In genomic region chr3:46825450-46825849, GRCh38 we compare ENCODE assay signal across 16 cellular contexts. TPM values are rescaled to one million over a fixed set of nuclear protein-coding genes. Genes with fewer than 3 reads are reported as not detected.
DNase-seq lines count a peak whose midpoint lies in the region; ATAC-seq and TF ChIP-seq lines count a peak whose summit lies in the region.
"Had no signal": no experiment of that assay in that cellular context is flagged by ENCODE, and none has a peak within 500 bp of the region (broad histone marks: within the 10 kb centered on the region; RNA-seq: fewer than 3 reads in every experiment).

No MANE protein-coding gene starts in this region.

- no peak overlapping the region for H2BK5ac ChIP-seq in mesenchymal stem cell (ENCODE audit: low read depth, low read length, poor library complexity, severe bottlenecking)

- H3K4me1 ChIP-seq in mesenchymal stem cell (ENCODE audit: control insufficient read depth, insufficient read depth, low read depth, low read length), result no peaks in the 10 kb centered on the region
- H3K4me1 ChIP-seq in CD8-positive, alpha-beta T cell (ENCODE audit: insufficient read depth, low read length), result no peaks in the 10 kb centered on the region

- H3K23ac ChIP-seq in mesenchymal stem cell (ENCODE audit: low read length in 2 of 2), result no peak overlapping the region

- H4K91ac ChIP-seq in mesenchymal stem cell (ENCODE audit: low read length), result no peak overlapping the region

- H2AFZ ChIP-seq in mesenchymal stem cell (ENCODE audit: low read depth, low read length), result no peak overlapping the region
- H2AFZ ChIP-seq: GM23338 had no signal

- H3K4ac ChIP-seq in mesenchymal stem cell (ENCODE audit: low read depth in 1 of 2, low read length in 2 of 2), result no peak overlapping the region

- H2BK12ac ChIP-seq in mesenchymal stem cell (ENCODE audit: low read length in 2 of 2), result no peak overlapping the region

- no peak overlapping the region for H3K4me3 Mint-ChIP-seq in CD8-positive, alpha-beta T cell
- H3K4me3 Mint-ChIP-seq: CD4-positive, alpha-beta memory T cell; GM23338; HFFc6 had no signal

- no peak for TF ChIP-seq CTCF in omental fat pad (IDR thresholded peaks at IDR 0.05)
- no peak for TF ChIP-seq CTCF in CD8-positive, alpha-beta T cell (IDR thresholded peaks at IDR 0.05)

- no peak overlapping the region for H3K14ac ChIP-seq in mesenchymal stem cell (ENCODE audit: low read length in 2 of 2)

- peaks cover 19% of the 10 kb centered on the region for H3K9me3 Mint-ChIP-seq in CD8-positive, alpha-beta T cell

- H3K79me1 ChIP-seq in mesenchymal stem cell (replicated peaks; ENCODE audit: low read length, poor library complexity, severe bottlenecking), result no peaks in the 10 kb centered on the region

- WGBS in mesenchymal stem cell, result 70% methylated on average over 2 of the region's 2 CpGs

- H3K4me3 ChIP-seq in mesenchymal stem cell (ENCODE audit: insufficient read depth in 1 of 2, low read depth in 1 of 2, low read length in 2 of 2), result no peak overlapping the region
- H3K4me3 ChIP-seq in CD8-positive, alpha-beta T cell (ENCODE audit: low read depth, low read length), result no peak overlapping the region
- H3K4me3 ChIP-seq: GM23338, HAP-1 had no signal

- no peak overlapping the region for H3K18ac ChIP-seq in mesenchymal stem cell (ENCODE audit: low read depth in 1 of 2, low read length in 2 of 2)

- peak; percentile 74 for DNase-seq in amniotic epithelial cell (ENCODE audit: low read depth)
- DNase-seq in mesenchymal stem cell, result peak; percentile 20
- DNase-seq in omental fat pad (ENCODE audit: low spot score), result no peak
- no peak for DNase-seq in stimulated activated naive CD4-positive, alpha-beta T cell (lab: John Stamatoyannopoulos, UW)
- no peak for DNase-seq in CD8-positive, alpha-beta T cell
- DNase-seq: C1 segment of cervical spinal cord; Caco-2; CD4-positive, alpha-beta memory T cell; DMS153; DND-41; HFFc6 had no signal

- H3K9ac ChIP-seq in mesenchymal stem cell (ENCODE audit: low read length), result no peak overlapping the region

- no peak overlapping the region for H3K27ac Mint-ChIP-seq in CD8-positive, alpha-beta T cell
- H3K27ac Mint-ChIP-seq: CD4-positive, alpha-beta memory T cell; GM23338; HFFc6 had no signal

- no peak overlapping the region for H3K27ac ChIP-seq in mesenchymal stem cell (ENCODE audit: low read length, poor library complexity, severe bottlenecking)
- H3K27ac ChIP-seq in CD8-positive, alpha-beta T cell (ENCODE audit: low read depth, low read length), result no peak overlapping the region

- H3K27me3 Mint-ChIP-seq in CD8-positive, alpha-beta T cell (ENCODE audit: low read depth), result peaks cover 11% of the 10 kb centered on the region

- no peak overlapping the region for H2BK15ac ChIP-seq in mesenchymal stem cell (ENCODE audit: low read depth, poor library complexity, severe bottlenecking)

- ATAC-seq in omental fat pad (ENCODE audit: low FRiP score) (peak; percentile 66), HG03095 (IDR thresholded peaks at IDR 0.05; ENCODE audit: unreplicated experiment) (no peak)
- no peak for ATAC-seq in CD8-positive, alpha-beta T cell
- ATAC-seq: GM23338 had no signal

- no peak overlapping the region for H2AK5ac ChIP-seq in mesenchymal stem cell (ENCODE audit: low read length, severe bottlenecking)

- H3K4me2 ChIP-seq in mesenchymal stem cell (ENCODE audit: low read length, poor library complexity, severe bottlenecking), result no peak overlapping the region
- H3K4me2 ChIP-seq: GM23338 had no signal

- H3K27me3 ChIP-seq in mesenchymal stem cell (ENCODE audit: control insufficient read depth in 1 of 2, insufficient read depth in 1 of 2, low read length in 2 of 2), result peaks cover 3 to 10% of the 10 kb centered on the region in 2 experiments
- H3K27me3 ChIP-seq in CD8-positive, alpha-beta T cell (ENCODE audit: insufficient read depth, low read length), result no peaks in the 10 kb centered on the region

- no peak overlapping the region for H4K8ac ChIP-seq in mesenchymal stem cell (ENCODE audit: low read length)

- H3K9me3 ChIP-seq in mesenchymal stem cell (ENCODE audit: control insufficient read depth, low read length), result peaks cover 25% of the 10 kb centered on the region
- no peaks in the 10 kb centered on the region for H3K9me3 ChIP-seq in CD8-positive, alpha-beta T cell (ENCODE audit: low read length)

- no peaks in the 10 kb centered on the region for H3K4me1 Mint-ChIP-seq in CD8-positive, alpha-beta T cell (ENCODE audit: low read depth)
- H3K4me1 Mint-ChIP-seq: CD4-positive, alpha-beta memory T cell had no signal

- CTCF ChIA-PET in CD8-positive, alpha-beta T cell (lab: Charles Lee), result no interaction called here

- POLR2A ChIA-PET in CD8-positive, alpha-beta T cell (lab: Charles Lee), result no interaction called here

- intact Hi-C loops in CD8-positive, alpha-beta T cell (cut with DNase I, micrococcal nuclease), result no loop called here

- H3K36me3 ChIP-seq in mesenchymal stem cell (ENCODE audit: control insufficient read depth in 1 of 2, insufficient read depth in 2 of 2, low read depth in 1 of 2, low read length in 2 of 2), result no peaks in the 10 kb centered on the region
- H3K36me3 ChIP-seq in CD8-positive, alpha-beta T cell (ENCODE audit: insufficient read depth, low read length), result no peaks in the 10 kb centered on the region
- H3K36me3 ChIP-seq: HAP-1 had no signal

- H3K36me3 Mint-ChIP-seq in CD8-positive, alpha-beta T cell, result peaks cover 3% of the 10 kb centered on the region

- H2BK120ac ChIP-seq in mesenchymal stem cell (ENCODE audit: low read depth, low read length), result no peak overlapping the region

RNA-seq across cellular contexts. Expression of gene MYL3, which starts 37.8 kb away (rescaled TPM):
- polyA plus RNA-seq in mesenchymal stem cell (2013, experiment 1 of 2), result 0.25 TPM
- 0.14 TPM for polyA plus RNA-seq in mesenchymal stem cell (2013, experiment 2 of 2)
- 10 to 100 TPM in 1 of 4 donors, 1 to 10 TPM in 3; 3.9 to 11.7 (median 5.0) TPM for total RNA-seq in omental fat pad
- total RNA-seq in CD8-positive, alpha-beta T cell, result not detected
- total RNA-seq: A673; CD4-positive, alpha-beta memory T cell; GM23338; H4 had no signal
- polyA plus RNA-seq: CD4-positive, alpha-beta memory T cell; GM23338 had no signal

RNA-seq across cellular contexts. Expression of gene PTH1R, which starts 52.1 kb away (rescaled TPM):
- polyA plus RNA-seq in mesenchymal stem cell (2013, experiment 1 of 2), result 0.15 TPM
- 0.27 TPM for polyA plus RNA-seq in mesenchymal stem cell (2013, experiment 2 of 2)
- total RNA-seq in omental fat pad, result 10 to 100 TPM; 16.1 to 32.3 (median 17.9) TPM
- total RNA-seq in CD8-positive, alpha-beta T cell, result not detected
- total RNA-seq: CD4-positive, alpha-beta memory T cell had no signal
- polyA plus RNA-seq: CD4-positive, alpha-beta memory T cell had no signal

Comparison
In these comparisons a context has a peak if more than half of its experiments do, and no peak if none do; other contexts are left out.
1. DNase-seq: peak in amniotic epithelial cell (single experiment) and mesenchymal stem cell (single experiment); none in omental fat pad (single experiment), stimulated activated naive CD4-positive, alpha-beta T cell (0 of 6) and CD8-positive, alpha-beta T cell (0 of 7).
2. RNA of gene MYL3, which starts 37.8 kb away (total RNA-seq): 3.9 to 11.7 TPM in omental fat pad; not detected in CD8-positive, alpha-beta T cell; every median in the first group is over 4 times any median in the second.
3. RNA of gene PTH1R, which starts 52.1 kb away (total RNA-seq): 16.1 to 32.3 TPM in omental fat pad; not detected in CD8-positive, alpha-beta T cell; every median in the first group is over 10 times any median in the second.